In genomic region chr19:48493718-48494515, GRCh38 we compare ENCODE assay signal across 8 cellular contexts.
DNase-seq lines count a peak whose midpoint lies in the region; ATAC-seq and TF ChIP-seq lines count a peak whose summit lies in the region.

No MANE protein-coding gene starts in this region.

- H3K4me3 ChIP-seq in LNCaP clone FGC (ENCODE audit: low read depth, low read length) (peak overlapping the region; percentile 51), epithelial cell of esophagus (ENCODE audit: low read length) (peak overlapping the region; percentile 68), neutrophil (ENCODE audit: low read depth in 1 of 2, low read length in 1 of 2) (peak overlapping the region; percentile 52 to 59)

- DNase-seq in GM03348 (ENCODE audit: low spot score): peak; percentile 60
- DNase-seq in LNCaP clone FGC (ENCODE audit: low read depth): no peak
- DNase-seq in epithelial cell of esophagus (ENCODE audit: low read depth): no peak
- no peak for DNase-seq in SIG-M5 (lab: John Stamatoyannopoulos, UW)
- no peak for DNase-seq in kidney glomerular epithelial cell (lab: John Stamatoyannopoulos, UW)

- no peak for TF ChIP-seq CTCF in LNCaP clone FGC (IDR thresholded peaks at IDR 0.05; ENCODE audit: control insufficient read depth, extremely low read depth, insufficient read depth)
- no peak for TF ChIP-seq CTCF in epithelial cell of esophagus (IDR thresholded peaks at IDR 0.05; ENCODE audit: insufficient read depth, low read depth, low read length, missing control alignments)
- no peak for TF ChIP-seq CTCF in neutrophil (IDR thresholded peaks at IDR 0.05)

- H3K27me3 ChIP-seq in neutrophil: peaks cover 93% of the 10 kb centered on the region

- no peak overlapping the region for H3K27ac ChIP-seq in neutrophil

- ATAC-seq in GM19467 (IDR thresholded peaks at IDR 0.05; ENCODE audit: unreplicated experiment): no peak
- no peak for ATAC-seq in HG03175 (IDR thresholded peaks at IDR 0.05; ENCODE audit: unreplicated experiment)

- H3K36me3 ChIP-seq in neutrophil: no peaks in the 10 kb centered on the region

- H3K4me1 ChIP-seq in neutrophil (ENCODE audit: control insufficient read depth in 1 of 2, insufficient read depth in 1 of 2, low read depth in 1 of 2, low read length in 1 of 2): peaks cover 12 to 37% of the 10 kb centered on the region in 2 experiments

- peaks cover 5% of the 10 kb centered on the region for H3K9me3 ChIP-seq in neutrophil
